Comparison of ENCODE assay signal across 1 cellular context in genomic region chr4:6263541-6264540, GRCh38.
TF ChIP-seq lines count a peak whose summit lies in the region.

No MANE protein-coding gene starts in this region.

TF ChIP-seq in HepG2, 621 proteins besides CTCF, POLR2A, EP300 and RAD21 (continued from another document):
- TF ChIP-seq SOX6 (IDR thresholded peaks at IDR 0.05) (no peak), SOX6 (CRISPR knock-in tag; IDR thresholded peaks at IDR 0.05) (0 out of 2 replicates have a peak, but pooled peaks have one; percentile 24), GTF3A (CRISPR knock-in tag; conservative IDR thresholded peaks at IDR 0.05) (no peak), TSC22D2 (CRISPR knock-in tag; IDR thresholded peaks at IDR 0.05; ENCODE audit: borderline replicate concordance) (peak; percentile 50; the same call in 1 of the 2 replicates), SP140L (CRISPR knock-in tag; IDR thresholded peaks at IDR 0.05; ENCODE audit: borderline replicate concordance) (no peak), SMC3 (IDR thresholded peaks at IDR 0.05; ENCODE audit: low read length) (peak; percentile 96), ETV6 (CRISPR knock-in tag; conservative IDR thresholded peaks at IDR 0.05) (no peak), AHDC1 (CRISPR knock-in tag; IDR thresholded peaks at IDR 0.05; ENCODE audit: borderline replicate concordance) (no peak), HOXD1 (CRISPR knock-in tag; IDR thresholded peaks at IDR 0.05) (no peak), ZNF597 (CRISPR knock-in tag; IDR thresholded peaks at IDR 0.05) (no peak), SRY (CRISPR knock-in tag; IDR thresholded peaks at IDR 0.05) (no peak), PAXIP1 (CRISPR knock-in tag; conservative IDR thresholded peaks at IDR 0.05) (no peak), ZNF501 (CRISPR knock-in tag; IDR thresholded peaks at IDR 0.05) (0 out of 2 replicates have a peak, but pooled peaks have one; percentile 44), ZNF430 (CRISPR knock-in tag; IDR thresholded peaks at IDR 0.05) (no peak), MED8 (CRISPR knock-in tag; IDR thresholded peaks at IDR 0.05; ENCODE audit: insufficient replicate concordance) (no peak), ZNF18 (CRISPR knock-in tag; IDR thresholded peaks at IDR 0.05; ENCODE audit: insufficient replicate concordance) (no peak), ZNF839 (CRISPR knock-in tag; IDR thresholded peaks at IDR 0.05; ENCODE audit: borderline replicate concordance) (no peak), IRF2 (CRISPR knock-in tag; IDR thresholded peaks at IDR 0.05) (peak; percentile 75), TCF7L2 (IDR thresholded peaks at IDR 0.05; ENCODE audit: low read depth, low read length) (no peak), ZNF691 (CRISPR knock-in tag; IDR thresholded peaks at IDR 0.05; ENCODE audit: borderline replicate concordance, low read depth) (peak; percentile 48; the same call in 1 of the 2 replicates), ZNF781 (CRISPR knock-in tag; IDR thresholded peaks at IDR 0.05; ENCODE audit: borderline replicate concordance, not compliant biosample characterization) (no peak), ZNF576 (CRISPR knock-in tag; IDR thresholded peaks at IDR 0.05) (0 out of 2 replicates have a peak, but pooled peaks have one; percentile 68), ZNF350 (CRISPR knock-in tag; IDR thresholded peaks at IDR 0.05; ENCODE audit: borderline replicate concordance, low read depth) (no peak), ZNF382 (CRISPR knock-in tag; IDR thresholded peaks at IDR 0.05; ENCODE audit: borderline replicate concordance) (no peak), GATAD2A (CRISPR knock-in tag; IDR thresholded peaks at IDR 0.05) (0 out of 2 replicates have a peak, but pooled peaks have one; percentile 28), LCORL (IDR thresholded peaks at IDR 0.05) (no peak), LCORL (CRISPR knock-in tag; IDR thresholded peaks at IDR 0.05) (0 out of 2 replicates have a peak, but pooled peaks have one; percentile 39), ZNF367 (CRISPR knock-in tag; IDR thresholded peaks at IDR 0.05; ENCODE audit: borderline replicate concordance) (no peak), ZNF333 (CRISPR knock-in tag; IDR thresholded peaks at IDR 0.05; ENCODE audit: borderline replicate concordance) (no peak), STAG1 (CRISPR knock-in tag; IDR thresholded peaks at IDR 0.05) (peak; percentile 97), SCMH1 (CRISPR knock-in tag; IDR thresholded peaks at IDR 0.05; ENCODE audit: borderline replicate concordance) (no peak), DRAP1 (CRISPR knock-in tag; IDR thresholded peaks at IDR 0.05) (no peak)
